In the genomic region with DNA sequence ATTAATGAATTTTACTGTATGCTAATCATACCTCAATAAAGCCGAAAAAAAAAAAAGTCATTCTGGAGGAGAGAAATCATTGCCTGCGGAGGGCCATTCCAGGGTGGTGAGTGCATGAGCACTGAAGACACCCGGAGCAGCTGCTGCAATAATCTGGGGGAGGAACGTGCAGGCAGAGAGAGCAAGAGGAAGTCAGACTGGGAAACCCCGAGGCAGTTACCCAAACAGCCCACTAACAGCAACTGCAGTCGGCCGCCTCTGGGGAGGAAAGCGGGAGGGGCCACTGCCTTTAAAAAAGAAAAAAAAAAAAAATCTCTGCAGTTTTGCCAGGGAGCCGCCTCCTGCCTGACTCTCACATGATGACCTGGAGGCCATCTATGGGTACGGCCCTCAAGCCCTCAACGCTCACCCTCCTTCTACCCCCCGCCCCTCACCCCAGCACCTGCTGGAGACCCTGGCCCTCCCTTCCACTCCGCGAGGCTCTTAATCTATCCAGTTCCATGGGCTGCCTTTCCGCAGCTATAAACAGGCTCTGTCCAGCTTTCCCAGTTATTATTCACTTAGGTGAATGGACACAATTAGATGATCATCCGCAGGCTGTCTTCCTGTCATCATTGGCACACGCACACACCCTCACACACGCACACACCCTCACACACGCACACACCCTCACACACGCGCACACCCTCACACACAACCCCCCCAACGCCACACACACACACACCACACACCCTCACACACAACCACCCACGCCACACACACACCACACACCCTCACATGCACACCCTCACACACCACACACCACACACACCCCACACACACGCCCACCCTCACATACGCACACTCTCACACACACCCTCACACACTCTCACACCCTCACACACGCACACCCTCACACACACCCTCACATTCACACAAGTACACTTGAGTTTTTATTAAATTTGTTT, we compare ENCODE assay signal across 7 cellular contexts. TPM values are rescaled to one million over a fixed set of nuclear protein-coding genes. Genes with fewer than 3 reads are reported as not detected.
A peak's percentile ranks its signal among the peaks of the same experiment; 100 is the strongest.
DNase-seq lines count a peak whose midpoint lies in the region; ATAC-seq and TF ChIP-seq lines count a peak whose summit lies in the region.

No MANE protein-coding gene starts in this region.

- H3K36me3 ChIP-seq in uterus: no peaks in the 10 kb centered on the region

- no peak for TF ChIP-seq POLR2A in uterus (IDR thresholded peaks at IDR 0.05)

- peaks cover 8% of the 10 kb centered on the region for H3K36me3 Mint-ChIP-seq in central memory CD8-positive, alpha-beta T cell (ENCODE audit: insufficient read depth)

- H3K27ac Mint-ChIP-seq in central memory CD8-positive, alpha-beta T cell (ENCODE audit: low read depth): peak overlapping the region; percentile 87

- H3K27me3 ChIP-seq in uterus: no peaks in the 10 kb centered on the region

- H3K27ac ChIP-seq in uterus: peak overlapping the region in 1 of 2 donors; percentile 23

- ATAC-seq in central memory CD8-positive, alpha-beta T cell (replicated peaks; ENCODE audit: extremely low read depth, poor library complexity, severe bottlenecking): peak; percentile 88

- peak; percentile 82 for DNase-seq in GM12865 (ENCODE audit: low read depth)
- peak; percentile 77 for DNase-seq in HCEC 1CT
- DNase-seq in NCI-H1105 (lab: John Stamatoyannopoulos, UW): peak; percentile 61
- DNase-seq in T-helper 9 cell: peak; percentile 37
- DNase-seq in central memory CD8-positive, alpha-beta T cell (ENCODE audit: low spot score in 2 of 2): peak; percentile 17 to 52
- DNase-seq in mucosa of gallbladder (ENCODE audit: low spot score): peak; percentile 28
- peak; percentile 64 to 74 for DNase-seq in uterus

- no peak for TF ChIP-seq CTCF in GM12865 (IDR thresholded peaks at IDR 0.05; ENCODE audit: insufficient read depth, low read depth, low read length, missing control alignments)
- TF ChIP-seq CTCF in uterus (IDR thresholded peaks at IDR 0.05): no peak

- intact Hi-C loops in uterus (cut with DNase I; ENCODE audit: low total_unique reads): no loop called here

- H3K4me1 ChIP-seq in uterus: no peaks in the 10 kb centered on the region

- H3K4me3 ChIP-seq in GM12865 (ENCODE audit: low read depth, low read length) (peak overlapping the region; percentile 10), uterus (no peak overlapping the region)

- H3K27me3 Mint-ChIP-seq in central memory CD8-positive, alpha-beta T cell: no peaks in the 10 kb centered on the region

- peak overlapping the region; percentile 29 for H3K4me3 Mint-ChIP-seq in central memory CD8-positive, alpha-beta T cell

- peaks cover 40% of the 10 kb centered on the region for H3K4me1 Mint-ChIP-seq in central memory CD8-positive, alpha-beta T cell

- H3K9me3 Mint-ChIP-seq in central memory CD8-positive, alpha-beta T cell: no peaks in the 10 kb centered on the region

- H3K9me3 ChIP-seq in uterus: no peaks in the 10 kb centered on the region

RNA-seq across cellular contexts. Expression of gene AVPR2, which starts 3.4 kb away (rescaled TPM):
- total RNA-seq in mucosa of gallbladder: 1.1 TPM
- 1 to 10 TPM in 2 of 4 donors, under 1 TPM in 1, not detected in 1; 0.35 to 5.2 (median 4.4) TPM for total RNA-seq in uterus

RNA-seq across cellular contexts. Expression of gene L1CAM, which starts 15.1 kb away (rescaled TPM):
- total RNA-seq in mucosa of gallbladder (10.0 TPM), uterus (1 to 10 TPM in 2 of 4 donors, under 1 TPM in 1, not detected in 1; 0.26 to 5.1 (median 2.8) TPM)

RNA-seq across cellular contexts. Expression of gene ARHGAP4, which starts 25.0 kb away (rescaled TPM):
- total RNA-seq in mucosa of gallbladder (53.8 TPM), uterus (10 to 100 TPM in 2 of 4 donors, 1 to 10 TPM in 2; 5.1 to 28.3 (median 15.8) TPM)

RNA-seq across cellular contexts. Expression of gene NAA10, which starts 33.8 kb away (rescaled TPM):
- 81.6 TPM for total RNA-seq in mucosa of gallbladder
- total RNA-seq in uterus: 100 to 1,000 TPM in 2 of 4 donors, 10 to 100 TPM in 2; 37.9 to 198 (median 109) TPM

RNA-seq across cellular contexts. Expression of gene RENBP, which starts 43.4 kb away (rescaled TPM):
- total RNA-seq in mucosa of gallbladder (19.5 TPM), uterus (1 to 10 TPM in 3 of 4 donors, under 1 TPM in 1; 0.77 to 5.9 (median 2.6) TPM)

Comparison
In these comparisons a context has a peak if more than half of its experiments do, and no peak if none do; other contexts are left out.
1. DNase-seq: peak in every context shown above with its lines; median percentile 82 in GM12865; 77 in HCEC 1CT; 69 in uterus; 61 in NCI-H1105; 37 in T-helper 9 cell; 34 in central memory CD8-positive, alpha-beta T cell; 28 in mucosa of gallbladder.